1 cellular context compared by ENCODE assay signal in genomic region chr15:68789921-68790575, GRCh38.
TF ChIP-seq lines count a peak whose summit lies in the region.

No MANE protein-coding gene starts in this region.

TF ChIP-seq in IMR-90, 13 proteins besides CTCF, POLR2A, EP300 and RAD21:
- TF ChIP-seq SMC3 (IDR thresholded peaks at IDR 0.05; ENCODE audit: low read depth, low read length) (no peak), FOS (IDR thresholded peaks at IDR 0.05; ENCODE audit: low read depth, low read length) (no peak), USF2 (IDR thresholded peaks at IDR 0.05; ENCODE audit: low read depth, low read length) (peak; percentile 83)
